1 cellular context compared by ENCODE assay signal in the genomic region with DNA sequence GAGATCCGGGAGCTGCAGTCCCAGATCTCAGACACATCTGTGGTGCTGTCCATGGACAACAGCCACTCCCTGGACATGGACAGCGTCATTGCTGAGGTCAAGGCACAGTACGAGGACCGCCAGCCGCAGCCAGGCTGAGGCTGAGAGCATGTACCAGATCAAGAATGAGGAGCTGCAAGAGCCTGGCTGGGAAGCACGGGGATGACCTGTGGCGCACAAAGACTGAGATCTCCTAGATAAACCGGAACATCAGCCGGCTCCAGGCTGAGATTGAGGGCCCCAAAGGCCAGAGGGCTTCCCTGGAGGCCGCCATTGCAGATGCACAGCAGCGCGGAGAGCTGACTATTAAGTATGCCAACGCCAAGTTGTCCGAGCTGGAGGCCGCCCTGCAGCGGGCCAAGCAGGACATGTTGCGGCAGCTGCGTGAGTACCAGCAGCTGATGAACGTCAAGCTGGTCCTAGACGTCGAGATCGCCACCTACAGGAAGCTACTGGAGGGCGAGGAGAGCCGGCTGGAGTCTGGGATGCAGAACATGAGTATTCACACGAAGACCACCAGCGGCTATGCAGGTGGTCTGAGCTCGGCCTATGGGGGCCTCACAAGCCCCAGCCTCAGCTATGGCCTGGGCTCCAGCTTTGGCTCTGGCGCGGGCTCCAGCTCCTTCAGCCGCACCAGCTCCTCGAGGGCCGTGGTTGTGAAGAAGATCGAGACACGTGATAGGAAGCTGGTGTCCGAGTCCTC.
TF ChIP-seq lines count a peak whose summit lies in the region.

No MANE protein-coding gene starts in this region.

TF ChIP-seq in liver, 16 proteins besides CTCF, POLR2A, EP300 and RAD21 (continued from another document):
- TF ChIP-seq, protein P1, sequence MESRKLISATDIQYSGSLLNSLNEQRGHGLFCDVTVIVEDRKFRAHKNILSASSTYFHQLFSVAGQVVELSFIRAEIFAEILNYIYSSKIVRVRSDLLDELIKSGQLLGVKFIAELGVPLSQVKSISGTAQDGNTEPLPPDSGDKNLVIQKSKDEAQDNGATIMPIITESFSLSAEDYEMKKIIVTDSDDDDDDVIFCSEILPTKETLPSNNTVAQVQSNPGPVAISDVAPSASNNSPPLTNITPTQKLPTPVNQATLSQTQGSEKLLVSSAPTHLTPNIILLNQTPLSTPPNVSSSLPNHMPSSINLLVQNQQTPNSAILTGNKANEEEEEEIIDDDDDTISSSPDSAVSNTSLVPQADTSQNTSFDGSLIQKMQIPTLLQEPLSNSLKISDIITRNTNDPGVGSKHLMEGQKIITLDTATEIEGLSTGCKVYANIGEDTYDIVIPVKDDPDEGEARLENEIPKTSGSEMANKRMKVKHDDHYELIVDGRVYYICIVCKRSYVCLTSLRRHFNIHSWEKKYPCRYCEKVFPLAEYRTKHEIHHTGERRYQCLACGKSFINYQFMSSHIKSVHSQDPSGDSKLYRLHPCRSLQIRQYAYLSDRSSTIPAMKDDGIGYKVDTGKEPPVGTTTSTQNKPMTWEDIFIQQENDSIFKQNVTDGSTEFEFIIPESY (IDR thresholded peaks at IDR 0.05) = no peak
- TF ChIP-seq, protein P2, sequence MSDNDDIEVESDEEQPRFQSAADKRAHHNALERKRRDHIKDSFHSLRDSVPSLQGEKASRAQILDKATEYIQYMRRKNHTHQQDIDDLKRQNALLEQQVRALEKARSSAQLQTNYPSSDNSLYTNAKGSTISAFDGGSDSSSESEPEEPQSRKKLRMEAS (IDR thresholded peaks at IDR 0.05) = no peak
- TF ChIP-seq HNF4G (IDR thresholded peaks at IDR 0.05) (no peak), GABPA (IDR thresholded peaks at IDR 0.05 in 1 of 2, conservative IDR thresholded peaks at IDR 0.05 in 1 of 2) (no peak), YY1 (IDR thresholded peaks at IDR 0.05) (no peak), RXRA (IDR thresholded peaks at IDR 0.05) (no peak), SP1 (IDR thresholded peaks at IDR 0.05) (no peak), EGR1 (IDR thresholded peaks at IDR 0.05; ENCODE audit: low read depth in 2 of 2) (no peak)
